Comparison of ENCODE assay signal across 27 cellular contexts in the genomic region with DNA sequence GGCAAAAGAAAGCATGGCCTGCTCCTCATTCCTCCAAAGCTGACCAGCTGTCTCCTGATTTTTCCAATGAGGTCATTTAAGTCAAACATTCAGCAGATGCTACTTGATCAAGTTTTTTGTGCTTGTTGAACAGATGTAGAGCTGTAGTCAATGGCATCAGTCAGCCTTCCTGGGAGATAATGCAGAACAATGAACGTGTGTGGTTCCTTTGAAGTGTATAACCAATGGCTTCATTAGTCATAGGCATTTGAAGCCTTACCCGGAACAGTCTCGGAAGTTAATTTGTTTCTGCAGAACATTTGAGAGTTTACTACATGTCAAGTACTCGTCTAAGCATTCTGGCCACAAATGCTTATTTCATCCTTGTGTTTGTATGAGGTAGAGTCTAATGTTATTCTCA.
"Had no signal": no experiment of that assay in that cellular context is flagged by ENCODE, and none has a peak within 500 bp of the region (broad histone marks: within the 10 kb centered on the region; RNA-seq: fewer than 3 reads in every experiment).

No MANE protein-coding gene starts in this region.

- H3K9ac ChIP-seq: neural progenitor cell had no signal

- ATAC-seq: activated CD8-positive, alpha-beta memory T cell treated with anti-CD3 and anti-CD28 coated beads, Interleukin-2, amount 10 ng/mL, durations not matched to agents 7 days and 5 days; activated CD8-positive, alpha-beta T cell treated with anti-CD3 and anti-CD28 coated beads for 36 hours; left ventricle myocardium superior; naive thymus-derived CD8-positive, alpha-beta T cell; right lobe of liver; stimulated activated naive B cell treated with anti-CD40 and anti-IgM and Interleukin-4, amounts not matched to agents 10 μg/mL and 1 μg/mL and 100 μg/mL, for 72 hours had no signal

- H3K4me3 ChIP-seq: ascending aorta, hepatocyte, neural progenitor cell, right lobe of liver, testis had no signal

- DNase-seq: activated CD4-positive, alpha-beta T cell treated with anti-CD3 and anti-CD28 coated beads, Interleukin-2, amount 10 ng/mL, durations not matched to agents 7 days and 5 days; activated CD4-positive, CD25-positive, alpha-beta regulatory T cell treated with anti-CD3 and anti-CD28 coated beads, Interleukin-2, amount 50 U/mL, for 72 hours; activated CD8-positive, alpha-beta memory T cell treated with anti-CD3 and anti-CD28 coated beads, Interleukin-2, amount 10 ng/mL, durations not matched to agents 7 days and 5 days; activated CD8-positive, alpha-beta T cell treated with anti-CD3 and anti-CD28 coated beads for 36 hours; activated effector memory CD4-positive, alpha-beta T cell treated with anti-CD3 and anti-CD28 coated beads, Interleukin-2, amount 50 U/mL, for 16 hours; activated naive CD4-positive, alpha-beta T cell treated with anti-CD3 and anti-CD28 coated beads, Interleukin-2, amount 10 ng/mL, durations not matched to agents 7 days and 5 days; activated T-cell treated with anti-CD3 and anti-CD28 coated beads for 4 hours; central memory CD4-positive, alpha-beta T cell; dermis blood vessel endothelial cell; effector memory CD4-positive, alpha-beta T cell; glutamatergic neuron; kidney glomerular epithelial cell; left ventricle myocardium superior; naive thymus-derived CD8-positive, alpha-beta T cell; posterior cingulate gyrus; right lobe of liver; stimulated activated CD4-positive, alpha-beta T cell treated with anti-CD3 and anti-CD28 coated beads, Interleukin-2, amount 100 ng/mL, for 48 hours; stimulated activated CD8-positive, alpha-beta memory T cell treated with anti-CD3 and anti-CD28 coated beads, Interleukin-4, amount 100 ng/mL, for 48 hours; stimulated activated naive B cell treated with anti-CD40 and anti-IgM and Interleukin-4, amounts not matched to agents 10 μg/mL and 1 μg/mL and 100 μg/mL, for 72 hours; testis; trophoblast cell; WERI-Rb-1 had no signal

- H3K27me3 ChIP-seq: ascending aorta, hepatocyte, neural progenitor cell, right lobe of liver, testis had no signal

- H3K27ac ChIP-seq: ascending aorta, hepatocyte, neural progenitor cell, right lobe of liver, testis, WERI-Rb-1 had no signal

- H3K4me1 ChIP-seq: ascending aorta, right lobe of liver, testis had no signal

- FAIRE-seq: frontal cortex, TTC549 had no signal

- H3K4me2 ChIP-seq: hepatocyte had no signal

- H2AFZ ChIP-seq: hepatocyte, neural progenitor cell had no signal

- H3K79me2 ChIP-seq: hepatocyte had no signal

- H3K9me3 ChIP-seq: ascending aorta, right lobe of liver, testis had no signal

- H3K36me3 ChIP-seq: ascending aorta, neural progenitor cell, right lobe of liver, WERI-Rb-1 had no signal
